ENCODE assay signal across 22 cellular contexts in genomic region chr9:95307538-95307937, GRCh38. TPM values are rescaled to one million over a fixed set of nuclear protein-coding genes. Genes with fewer than 3 reads are reported as not detected.
A peak's percentile ranks its signal among the peaks of the same experiment; 100 is the strongest.
DNase-seq lines count a peak whose midpoint lies in the region; ATAC-seq, FAIRE-seq and TF ChIP-seq lines count a peak whose summit lies in the region.
"Had no signal": no experiment of that assay in that cellular context is flagged by ENCODE, and none has a peak within 500 bp of the region (broad histone marks: within the 10 kb centered on the region; RNA-seq: fewer than 3 reads in every experiment).

No MANE protein-coding gene starts in this region.

- H3K9me3 ChIP-seq in SK-N-SH, result no peaks in the 10 kb centered on the region
- H3K9me3 ChIP-seq in HepG2 (ENCODE audit: low read length), result no peaks in the 10 kb centered on the region
- no peaks in the 10 kb centered on the region for H3K9me3 ChIP-seq in transverse colon
- H3K9me3 ChIP-seq: Caco-2 had no signal

- H3K27me3 ChIP-seq in SK-N-SH (ENCODE audit: insufficient read depth) (no peaks in the 10 kb centered on the region), HepG2 (ENCODE audit: control insufficient read depth in 1 of 2, insufficient read depth in 2 of 2, low read length in 2 of 2) (no peaks in the 10 kb centered on the region), transverse colon (no peaks in the 10 kb centered on the region)

- H3K27me3 Mint-ChIP-seq in activated CD4-positive, alpha-beta T cell treated with anti-CD3 and anti-CD28 coated beads, Interleukin-2, amount 10 ng/mL, durations not matched to agents 7 days and 5 days, result peaks cover 2% of the 10 kb centered on the region
- H3K27me3 Mint-ChIP-seq: B cell; CD4-positive, CD25-positive, alpha-beta regulatory T cell had no signal

- ATAC-seq in SK-N-SH treated with all-trans-retinoic acid at 6 μM for 48 hours (peak; percentile 25; the same call in 1 of the 3 replicates), HepG2 (no peak; the same call in 2 of the 3 replicates)

- BruUV-seq in HepG2 (replicated peaks; lab: Mats Ljungman, UMichigan), result no TSS peak

- H3K9me2 ChIP-seq in SK-N-SH, result no peaks in the 10 kb centered on the region

- H3K9ac ChIP-seq in SK-N-SH (no peak overlapping the region), HepG2 (ENCODE audit: insufficient read depth, low read depth, low read length) (no peak overlapping the region)

- peaks cover 4% of the 10 kb centered on the region for H3F3A ChIP-seq in SK-N-SH (replicated peaks; ENCODE audit: insufficient read depth)

- no peak overlapping the region for H3K4me2 ChIP-seq in SK-N-SH
- no peak overlapping the region for H3K4me2 ChIP-seq in HepG2 (ENCODE audit: low read depth, low read length)
- H3K4me2 ChIP-seq: PC-9 had no signal

- in situ Hi-C loops in HepG2 (cut with HindIII; ENCODE audit: extremely low pct_ligation_motif_present, low pct_unique_long_range_greater_than_20kb) (no loop called here), transverse colon (cut with MboI; ENCODE audit: low pct_ligation_motif_present in 1 of 4, low pct_unique_long_range_greater_than_20kb in 1 of 4, low sequenced_read_pairs in 3 of 4) (loop anchor here in 1 of 4 donors (25.0 kb wide), 1 partner anchor 205 kb away; the partner anchor contains the start of gene PTCH1)

- intact Hi-C loops in HepG2 (cut with micrococcal nuclease; ENCODE audit: unreplicated experiment), result no loop called here
- intact Hi-C loops in transverse colon (cut with DNase I; ENCODE audit: low total_unique reads), result no loop called here

- DNase-seq in SK-N-SH (no peak), amniotic epithelial cell (ENCODE audit: low read depth) (peak; percentile 76), HepG2 (ENCODE audit: low spot score) (no peak), transverse colon (no peak), NCI-H524 (lab: John Stamatoyannopoulos, UW) (no peak), NCI-H2227 (lab: John Stamatoyannopoulos, UW; ENCODE audit: unreplicated experiment) (no peak)
- DNase-seq in activated CD4-positive, alpha-beta T cell treated with anti-CD3 and anti-CD28 coated beads, Interleukin-2, amount 10 ng/mL, durations not matched to agents 7 days and 5 days, result no peak
- DNase-seq: 8988T; Caco-2; CD4-positive, CD25-positive, alpha-beta regulatory T cell; DMS53; NCI-H1694 treated with DMSO at 0.1 percent for 48 hours; NCI-H345; NCI-H526; PC-9; SIG-M5 had no signal

- H3K27ac ChIP-seq in SK-N-SH (ENCODE audit: low read depth in 2 of 2, low read length in 1 of 2) (no peak overlapping the region), HepG2 (ENCODE audit: extremely low read length, insufficient read depth, low read length) (no peak overlapping the region), transverse colon (peak overlapping the region in 3 of 4 donors; percentile 2 to 40 (median 28))
- H3K27ac ChIP-seq: HL-60, PC-9, RWPE1 had no signal

- POLR2A ChIA-PET in SK-N-SH (lab: Yijun Ruan, JAX), result no interaction called here
- POLR2A ChIA-PET in HepG2 (lab: Yijun Ruan, JAX), result interaction anchor here (1.6 kb wide), 1 partner anchor 9 kb away, joined by 3 read pairs; no protein-coding TSS in a partner anchor
- POLR2A ChIA-PET in activated CD4-positive, alpha-beta T cell treated with anti-CD3 and anti-CD28 coated beads, Interleukin-2, amount 10 ng/mL, durations not matched to agents 7 days and 5 days (lab: Charles Lee), result no interaction called here

- H3K4me3 ChIP-seq in SK-N-SH (ENCODE audit: low read depth in 2 of 2, low read length in 1 of 2), result no peak overlapping the region
- no peak overlapping the region for H3K4me3 ChIP-seq in HepG2 (replicated peaks in 1 of 3; ENCODE audit: insufficient read depth in 1 of 3, low read depth in 2 of 3, low read length in 3 of 3)
- no peak overlapping the region for H3K4me3 ChIP-seq in transverse colon
- H3K4me3 ChIP-seq: PC-9 had no signal

- CTCF ChIA-PET in SK-N-SH (lab: Yijun Ruan, JAX), result no interaction called here
- CTCF ChIA-PET in HepG2 (lab: Yijun Ruan, JAX; ENCODE audit: low intra/inter-chr PET ratio, low total read pairs), result no interaction called here
- CTCF ChIA-PET in activated CD4-positive, alpha-beta T cell treated with anti-CD3 and anti-CD28 coated beads, Interleukin-2, amount 10 ng/mL, durations not matched to agents 7 days and 5 days (lab: Charles Lee), result interaction anchor here (0.6 kb wide), 1 partner anchor 93 kb away, joined by 3 read pairs; no protein-coding TSS in a partner anchor

- TF ChIP-seq EP300 in SK-N-SH (IDR thresholded peaks at IDR 0.05; ENCODE audit: borderline replicate concordance in 1 of 2, low read depth in 1 of 2, low read length in 1 of 2) (no peak), HepG2 (IDR thresholded peaks at IDR 0.05; ENCODE audit: low read depth in 2 of 2, low read length in 2 of 2) (no peak), HepG2 (CRISPR knock-in tag; IDR thresholded peaks at IDR 0.05; ENCODE audit: borderline replicate concordance) (no peak), transverse colon (IDR thresholded peaks at IDR 0.05; ENCODE audit: low read depth) (no peak)

- TF ChIP-seq RAD21 in SK-N-SH (IDR thresholded peaks at IDR 0.05; ENCODE audit: low read length) (no peak), HepG2 (CRISPR knock-in tag; IDR thresholded peaks at IDR 0.05) (no peak)

- H3K27ac Mint-ChIP-seq in activated CD4-positive, alpha-beta T cell treated with anti-CD3 and anti-CD28 coated beads, Interleukin-2, amount 10 ng/mL, durations not matched to agents 7 days and 5 days, result no peak overlapping the region
- H3K27ac Mint-ChIP-seq: B cell; CD4-positive, CD25-positive, alpha-beta regulatory T cell had no signal

- no peak overlapping the region for H3K4me3 Mint-ChIP-seq in activated CD4-positive, alpha-beta T cell treated with anti-CD3 and anti-CD28 coated beads, Interleukin-2, amount 10 ng/mL, durations not matched to agents 7 days and 5 days
- H3K4me3 Mint-ChIP-seq: B cell; CD4-positive, CD25-positive, alpha-beta regulatory T cell had no signal

- H3K4me1 Mint-ChIP-seq in activated CD4-positive, alpha-beta T cell treated with anti-CD3 and anti-CD28 coated beads, Interleukin-2, amount 10 ng/mL, durations not matched to agents 7 days and 5 days, result peaks cover 19% of the 10 kb centered on the region

- TF ChIP-seq POLR2A in HepG2 (IDR thresholded peaks at IDR 0.05; ENCODE audit: insufficient read depth in 1 of 2, low read depth in 2 of 2, low read length in 2 of 2) (no peak), transverse colon (IDR thresholded peaks at IDR 0.05) (no peak)

- no peak for FAIRE-seq in HepG2 (lab: Jason Lieb, UNC)
- FAIRE-seq: GM12891, GM18507 had no signal

- H3K9me3 Mint-ChIP-seq in activated CD4-positive, alpha-beta T cell treated with anti-CD3 and anti-CD28 coated beads, Interleukin-2, amount 10 ng/mL, durations not matched to agents 7 days and 5 days, result no peaks in the 10 kb centered on the region
- H3K9me3 Mint-ChIP-seq: CD4-positive, CD25-positive, alpha-beta regulatory T cell had no signal

- H2AFZ ChIP-seq in SK-N-SH (ENCODE audit: low read depth) (no peak overlapping the region), HepG2 (ENCODE audit: low read length) (no peak overlapping the region)
- H2AFZ ChIP-seq: PC-9 had no signal

- no peaks in the 10 kb centered on the region for H4K20me1 ChIP-seq in SK-N-SH (ENCODE audit: insufficient read depth)
- no peaks in the 10 kb centered on the region for H4K20me1 ChIP-seq in HepG2 (ENCODE audit: insufficient read depth, low read length)

- no peaks in the 10 kb centered on the region for H3K36me3 ChIP-seq in SK-N-SH (replicated peaks in 1 of 2; ENCODE audit: control insufficient read depth in 1 of 2, insufficient read depth in 2 of 2, low read length in 1 of 2)
- peaks cover 0 to 2% of the 10 kb centered on the region in 2 experiments; a peak in 1 of 5 replicates for H3K36me3 ChIP-seq in HepG2 (replicated peaks in 1 of 2; ENCODE audit: control insufficient read depth in 1 of 2, insufficient read depth in 2 of 2, low read length in 2 of 2)
- no peaks in the 10 kb centered on the region for H3K36me3 ChIP-seq in transverse colon

- peaks cover 18% of the 10 kb centered on the region; the same call in 1 of the 2 replicates for H3K79me2 ChIP-seq in SK-N-SH (ENCODE audit: insufficient read depth)
- peaks cover 35% of the 10 kb centered on the region for H3K79me2 ChIP-seq in HepG2 (ENCODE audit: insufficient read depth, low read length)

- H3K4me1 ChIP-seq in SK-N-SH (ENCODE audit: control insufficient read depth in 1 of 2, insufficient read depth in 2 of 2, low read depth in 1 of 2, low read length in 1 of 2) (peaks cover 3 to 18% of the 10 kb centered on the region in 2 experiments), HepG2 (ENCODE audit: insufficient read depth, low read length) (peaks cover 36% of the 10 kb centered on the region), transverse colon (peaks cover 0 to 39% (median 16%) of the 10 kb centered on the region in 4 donors)

- TF ChIP-seq CTCF in SK-N-SH (IDR thresholded peaks at IDR 0.05), result no peak
- no peak for TF ChIP-seq CTCF in HepG2 (CRISPR knock-in tag; IDR thresholded peaks at IDR 0.05)
- TF ChIP-seq CTCF in transverse colon (IDR thresholded peaks at IDR 0.05), result no peak

- peaks cover 4% of the 10 kb centered on the region for H3K36me3 Mint-ChIP-seq in activated CD4-positive, alpha-beta T cell treated with anti-CD3 and anti-CD28 coated beads, Interleukin-2, amount 10 ng/mL, durations not matched to agents 7 days and 5 days (ENCODE audit: low read depth)

RNA-seq across cellular contexts. Expression of gene FANCC, which starts 10.0 kb away (rescaled TPM):
- polyA plus RNA-seq in SK-N-SH (2012; rRNA removed) (3.5 and 4.5 TPM in 2 replicates), HepG2 (2011; rRNA removed) (7.3 and 8.6 TPM in 2 replicates)
- polyA plus RNA-seq in SK-N-SH (2012; cell fraction: cytosol; rRNA removed), result 3.2 and 3.7 TPM in 2 replicates
- 5.6 and 7.9 TPM in 2 replicates for polyA plus RNA-seq in SK-N-SH (2012; cell fraction: nucleus; rRNA removed)
- total RNA-seq in HepG2 (2016; rRNA removed; fragmentation: Illumina TruSeq; extraction: Trizol) (7.4 and 11.4 TPM in 2 replicates), transverse colon (10 to 100 TPM in 1 of 4 donors, 1 to 10 TPM in 3; 4.0 to 10.3 (median 9.5) TPM)
- 5.6 and 5.9 TPM in 2 replicates for total RNA-seq in HepG2 (2016; cell fraction: cytosol; rRNA removed; fragmentation: Illumina TruSeq; extraction: Trizol; ENCODE audit: low read depth)
- 8.0 and 9.7 TPM in 2 replicates for total RNA-seq in HepG2 (2016; cell fraction: insoluble cytoplasmic fraction; rRNA removed; fragmentation: Illumina TruSeq; extraction: Trizol)
- total RNA-seq in HepG2 (2016; cell fraction: membrane; rRNA removed; fragmentation: Illumina TruSeq; extraction: Trizol), result 7.2 and 7.7 TPM in 2 replicates
- total RNA-seq in HepG2 (2016; cell fraction: nucleus; rRNA removed; fragmentation: Illumina TruSeq; extraction: Trizol), result 23.6 and 26.0 TPM in 2 replicates
- polyA plus RNA-seq in HepG2 (2011; cell fraction: cytosol; rRNA removed), result 5.1 and 5.7 TPM in 2 replicates
- polyA plus RNA-seq in HepG2 (2011; cell fraction: nucleus; rRNA removed), result 8.3 and 9.9 TPM in 2 replicates
- polyA plus RNA-seq in HepG2 (2012), result 6.4 and 7.4 TPM in 2 replicates
- 1.5 and 2.7 TPM in 2 replicates for polyA plus RNA-seq in HepG2 (2016; cell fraction: cytosol; fragmentation: Illumina TruSeq; extraction: Trizol; ENCODE audit: low read depth)
- polyA plus RNA-seq in HepG2 (2016; cell fraction: insoluble cytoplasmic fraction; fragmentation: Illumina TruSeq; extraction: Trizol; ENCODE audit: low read depth), result 14.2 and 14.5 TPM in 2 replicates
- 4.3 and 4.6 TPM in 2 replicates for polyA plus RNA-seq in HepG2 (2016; cell fraction: membrane; fragmentation: Illumina TruSeq; extraction: Trizol; ENCODE audit: low read depth)
- 12.6 and 13.6 TPM in 2 replicates for polyA plus RNA-seq in HepG2 (2016; cell fraction: nucleus; fragmentation: Illumina TruSeq; extraction: Trizol; ENCODE audit: insufficient read depth, low read depth)
- polyA minus RNA-seq in HepG2 (2011; rRNA and poly(A)+ RNA removed; ENCODE audit: low replicate concordance), result 10.0 and 32.5 TPM in 2 replicates
- 6.2 and 7.1 TPM in 2 replicates for polyA minus RNA-seq in HepG2 (2011; cell fraction: cytosol; rRNA and poly(A)+ RNA removed)
- polyA minus RNA-seq in HepG2 (2011; cell fraction: nucleus; rRNA and poly(A)+ RNA removed), result 35.4 and 38.5 TPM in 2 replicates
- total RNA-seq in activated CD4-positive, alpha-beta T cell treated with anti-CD3 and anti-CD28 coated beads, Interleukin-2, amount 10 ng/mL, durations not matched to agents 7 days and 5 days, result 10 to 100 TPM; 15.4 to 21.5 TPM

Comparison
In these comparisons a context has a peak if more than half of its experiments do, and no peak if none do; other contexts are left out.
1. H3K27ac ChIP-seq: peak in transverse colon (3 of 4); none in SK-N-SH (0 of 2) and HepG2 (single experiment).